11 cellular contexts compared by ENCODE assay signal in genomic region chr1:9716404-9717192, GRCh38.
DNase-seq lines count a peak whose midpoint lies in the region; ATAC-seq and TF ChIP-seq lines count a peak whose summit lies in the region.
"Had no signal": no experiment of that assay in that cellular context is flagged by ENCODE, and none has a peak within 500 bp of the region (broad histone marks: within the 10 kb centered on the region; RNA-seq: fewer than 3 reads in every experiment).

No MANE protein-coding gene starts in this region.

- H3K9me3 ChIP-seq in T-helper 17 cell (ENCODE audit: control insufficient read depth, low read length, poor library complexity, severe bottlenecking) (no peaks in the 10 kb centered on the region), spleen (no peaks in the 10 kb centered on the region)
- H3K9me3 ChIP-seq: SK-N-SH had no signal

- peaks cover 0 to 100% (median 78%) of the 10 kb centered on the region in 6 donors for H3K36me3 ChIP-seq in spleen

- 76 to 86% (median 85%) methylated on average over 16 to 29 of the region's 29 CpGs for WGBS in spleen, 5 donors

- H3K4me1 Mint-ChIP-seq in T-helper 17 cell, result peaks cover 30% of the 10 kb centered on the region

- H3K27ac Mint-ChIP-seq in T-helper 17 cell, result peak overlapping the region; percentile 97
- H3K27ac Mint-ChIP-seq: HFFc6 had no signal

- H3K27ac ChIP-seq in spleen, result peak overlapping the region; percentile 69 to 97 (median 89)

- intact Hi-C loops in spleen (cut with DNase I; ENCODE audit: low total_unique reads), result no loop called here

- TF ChIP-seq POLR2A in spleen (IDR thresholded peaks at IDR 0.05), result no peak

- DNase-seq in GM20000 (ENCODE audit: low spot score) (peak; percentile 22), T-helper 17 cell (no peak), epithelial cell of proximal tubule (ENCODE audit: low read depth) (no peak), spleen (peak; percentile 84), NCI-H82 (lab: John Stamatoyannopoulos, UW) (no peak), AG20443 (ENCODE audit: low spot score) (no peak), epidermal melanocyte (ENCODE audit: insufficient read length, low spot score) (no peak)
- DNase-seq: HFFc6, occipital lobe had no signal

- TF ChIP-seq CTCF in GM20000 (IDR thresholded peaks at IDR 0.05; ENCODE audit: extremely low read depth, missing control alignments) (no peak), epithelial cell of proximal tubule (conservative IDR thresholded peaks at IDR 0.05; ENCODE audit: low read depth, low read length) (no peak), spleen (IDR thresholded peaks at IDR 0.05 in 8 of 11, conservative IDR thresholded peaks at IDR 0.05 in 3 of 11) (no peak)

- peaks cover 9% of the 10 kb centered on the region for H3K36me3 Mint-ChIP-seq in T-helper 17 cell (ENCODE audit: low read depth)

- peak overlapping the region; percentile 93 for H3K4me3 Mint-ChIP-seq in T-helper 17 cell
- H3K4me3 Mint-ChIP-seq: HFFc6 had no signal

- H3K4me3 ChIP-seq in epithelial cell of proximal tubule (ENCODE audit: low read depth, low read length) (peak overlapping the region; percentile 26), spleen (peak overlapping the region; percentile 14 to 74 (median 38))

- ATAC-seq in T-helper 17 cell (no peak), GM21737 (IDR thresholded peaks at IDR 0.05; ENCODE audit: unreplicated experiment) (no peak)

- no peaks in the 10 kb centered on the region for H3K27me3 Mint-ChIP-seq in T-helper 17 cell

- H3K4me1 ChIP-seq in spleen, result peaks cover 21 to 100% (median 72%) of the 10 kb centered on the region in 6 donors

- peaks cover 0 to 11% (median 0%) of the 10 kb centered on the region in 7 donors for H3K27me3 ChIP-seq in spleen (replicated peaks in 1 of 7)

Comparison
In these comparisons a context has a peak if more than half of its experiments do, and no peak if none do; other contexts are left out.
1. DNase-seq: peak in GM20000 (single experiment) and spleen (single experiment); none in T-helper 17 cell (0 of 3), epithelial cell of proximal tubule (single experiment), NCI-H82 (single experiment), AG20443 (single experiment) and epidermal melanocyte (single experiment).